In the genomic region with DNA sequence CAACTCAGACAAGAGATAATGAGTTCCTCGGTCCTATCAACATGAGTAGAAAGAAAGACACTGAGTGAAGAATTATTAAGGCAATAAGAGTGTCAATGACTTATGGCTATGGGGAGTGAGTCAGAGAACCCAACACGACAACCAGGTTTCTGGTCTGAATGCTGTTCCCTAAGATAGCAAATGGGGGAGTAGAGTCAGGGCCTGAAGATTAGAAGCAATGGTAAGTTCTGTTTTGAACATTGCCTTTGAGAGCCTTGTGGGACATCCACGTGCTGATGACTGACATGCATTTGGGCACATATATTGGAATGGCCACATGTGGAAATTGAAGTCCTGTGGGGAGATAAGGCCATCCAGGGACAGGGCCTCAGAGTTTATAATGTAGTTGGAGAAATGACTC, we compare ENCODE assay signal across 22 cellular contexts.
DNase-seq lines count a peak whose midpoint lies in the region; ATAC-seq and TF ChIP-seq lines count a peak whose summit lies in the region.
"Had no signal": no experiment of that assay in that cellular context is flagged by ENCODE, and none has a peak within 500 bp of the region (broad histone marks: within the 10 kb centered on the region; RNA-seq: fewer than 3 reads in every experiment).

No MANE protein-coding gene starts in this region.

- no peak for ATAC-seq in IMR-90 (ENCODE audit: low read depth)
- ATAC-seq: A549; CD8-positive, alpha-beta T cell; GM12878 had no signal

- H2BK5ac ChIP-seq in IMR-90 (ENCODE audit: low read depth, low read length, poor library complexity, severe bottlenecking) (peak overlapping the region; percentile 7), mesenchymal stem cell (ENCODE audit: low read depth, low read length, poor library complexity, severe bottlenecking) (no peak overlapping the region)

- H3K14ac ChIP-seq in IMR-90 (replicated peaks; ENCODE audit: low read depth, low read length) (peak overlapping the region; percentile 84), mesenchymal stem cell (ENCODE audit: low read length in 2 of 2) (no peak overlapping the region)

- peak overlapping the region; percentile 95 for H2BK20ac ChIP-seq in IMR-90 (ENCODE audit: low read depth, low read length)

- BruUV-seq in IMR-90 (replicated peaks; lab: Mats Ljungman, UMichigan), result no TSS peak

- dilution Hi-C loops in IMR-90 (cut with HindIII; ENCODE audit: low sequenced_read_pairs, unreplicated experiment), result no loop called here

- peaks cover 4% of the 10 kb centered on the region; the same call in 1 of the 2 replicates for H3K9me3 ChIP-seq in IMR-90 (ENCODE audit: control insufficient read depth, insufficient read depth, low read length)
- H3K9me3 ChIP-seq in mesenchymal stem cell (ENCODE audit: control insufficient read depth, low read length), result no peaks in the 10 kb centered on the region
- H3K9me3 ChIP-seq: Caco-2 had no signal

- H2BK15ac ChIP-seq in IMR-90 (ENCODE audit: low read depth, low read length) (peak overlapping the region; percentile 91; the same call in 2 of the 3 replicates), mesenchymal stem cell (ENCODE audit: low read depth, poor library complexity, severe bottlenecking) (no peak overlapping the region)

- TF ChIP-seq RAD21 in IMR-90 (IDR thresholded peaks at IDR 0.05; ENCODE audit: low read length), result no peak

- POLR2A ChIA-PET in IMR-90 (lab: Charles Lee; ENCODE audit: unreplicated experiment), result no interaction called here

- no peak for DNase-seq in IMR-90
- peak; percentile 21 for DNase-seq in OCI-M1 (lab: John Stamatoyannopoulos, UW)
- DNase-seq in mesenchymal stem cell, result no peak
- DNase-seq in A172 (ENCODE audit: low spot score), result no peak
- DNase-seq in D341Med (ENCODE audit: low spot score), result no peak
- DNase-seq: 8988T; AML-193; Caco-2; Calu3; CD4-positive, alpha-beta T cell; CD8-positive, alpha-beta T cell; DMS 273 treated with DMSO at 0.1 percent for 48 hours; DMS153; DMS53; DMS79; DND-41; EL; GDM1 had no signal

- intact Hi-C loops in IMR-90 (cut with micrococcal nuclease), result loop anchor here (5.0 kb wide), 1 partner anchor 128 kb away; no protein-coding TSS in a partner anchor

- 94% methylated on average over 2 of the region's 3 CpGs; no CpG with 5 or more reads in 1 of the 2 experiments for WGBS in IMR-90 (ENCODE audit: extremely low coverage in 2 of 2, insufficient read length in 1 of 2), 2 experiments
- WGBS in mesenchymal stem cell, result 71% methylated on average over 3 of the region's 3 CpGs

- H3K79me1 ChIP-seq in IMR-90 (ENCODE audit: low read depth in 1 of 2, low read length in 2 of 2) (no peaks in the 10 kb centered on the region; a peak in 1 of 4 replicates), mesenchymal stem cell (replicated peaks; ENCODE audit: low read length, poor library complexity, severe bottlenecking) (no peaks in the 10 kb centered on the region)

- H3K23ac ChIP-seq in IMR-90 (ENCODE audit: low read depth, low read length), result peak overlapping the region; percentile 54; the same call in 1 of the 2 replicates
- H3K23ac ChIP-seq in mesenchymal stem cell (ENCODE audit: low read length in 2 of 2), result no peak overlapping the region

- H3K4me2 ChIP-seq in IMR-90 (ENCODE audit: low read depth, low read length) (no peak overlapping the region), mesenchymal stem cell (ENCODE audit: low read length, poor library complexity, severe bottlenecking) (no peak overlapping the region)
- H3K4me2 ChIP-seq: A549; BLaER1 treated with 17β-estradiol and CSF1 and Interleukin-3, amounts not matched to agents 10 nM and 100 nM had no signal

- H2AK5ac ChIP-seq in IMR-90 (ENCODE audit: low read depth, low read length) (peak overlapping the region; percentile 88), mesenchymal stem cell (ENCODE audit: low read length, severe bottlenecking) (no peak overlapping the region)

- H4K5ac ChIP-seq in IMR-90 (ENCODE audit: low read depth, low read length), result peak overlapping the region; percentile 75

- no peaks in the 10 kb centered on the region for H4K20me1 ChIP-seq in IMR-90 (ENCODE audit: insufficient read depth, low read length)
- H4K20me1 ChIP-seq: BLaER1 treated with 17β-estradiol and CSF1 and Interleukin-3, amounts not matched to agents 10 nM and 100 nM had no signal

- H4K91ac ChIP-seq in IMR-90 (ENCODE audit: insufficient read depth, low read depth, low read length), result peak overlapping the region; percentile 85
- no peak overlapping the region for H4K91ac ChIP-seq in mesenchymal stem cell (ENCODE audit: low read length)

- H2BK12ac ChIP-seq in mesenchymal stem cell (ENCODE audit: low read length in 2 of 2), result peak overlapping the region; percentile 29 to 44

- H3K4me1 ChIP-seq in IMR-90 (ENCODE audit: control insufficient read depth, insufficient read depth, low read length), result peaks cover 31% of the 10 kb centered on the region
- H3K4me1 ChIP-seq in mesenchymal stem cell (ENCODE audit: control insufficient read depth, insufficient read depth, low read depth, low read length), result no peaks in the 10 kb centered on the region

- H3K9ac ChIP-seq in IMR-90 (ENCODE audit: low read depth, low read length) (no peak overlapping the region), mesenchymal stem cell (ENCODE audit: low read length) (no peak overlapping the region)
- H3K9ac ChIP-seq: BLaER1 treated with 17β-estradiol and CSF1 and Interleukin-3, amounts not matched to agents 10 nM and 100 nM had no signal

- no peak overlapping the region for H3K56ac ChIP-seq in IMR-90 (ENCODE audit: extremely low read depth, insufficient read depth, low read length)

- no peak for TF ChIP-seq CTCF in IMR-90 (conservative IDR thresholded peaks at IDR 0.05; ENCODE audit: low read depth, low read length)

- no peak overlapping the region for H2AK9ac ChIP-seq in IMR-90 (replicated peaks; ENCODE audit: low read depth, low read length, poor library complexity)

- H3K27me3 ChIP-seq in IMR-90 (ENCODE audit: control insufficient read depth, insufficient read depth, low read length), result no peaks in the 10 kb centered on the region
- H3K27me3 ChIP-seq in mesenchymal stem cell (ENCODE audit: control insufficient read depth in 1 of 2, insufficient read depth in 1 of 2, low read length in 2 of 2), result no peaks in the 10 kb centered on the region
- H3K27me3 ChIP-seq: BLaER1 treated with 17β-estradiol and CSF1 and Interleukin-3, amounts not matched to agents 10 nM and 100 nM had no signal

- H3K4me3 ChIP-seq in IMR-90 (ENCODE audit: insufficient read depth, low read depth, low read length) (no peak overlapping the region), mesenchymal stem cell (ENCODE audit: insufficient read depth in 1 of 2, low read depth in 1 of 2, low read length in 2 of 2) (no peak overlapping the region)
- H3K4me3 ChIP-seq: A549; BLaER1 treated with 17β-estradiol and CSF1 and Interleukin-3, amounts not matched to agents 10 nM and 100 nM; GM12878 had no signal

- no peak overlapping the region; the same call in 1 of the 2 replicates for H3K27ac ChIP-seq in IMR-90 (ENCODE audit: insufficient read depth, low read length)
- no peak overlapping the region for H3K27ac ChIP-seq in mesenchymal stem cell (ENCODE audit: low read length, poor library complexity, severe bottlenecking)
- H3K27ac ChIP-seq: BLaER1 treated with 17β-estradiol and CSF1 and Interleukin-3, amounts not matched to agents 10 nM and 100 nM; C4-2B had no signal

- H3K18ac ChIP-seq in IMR-90 (ENCODE audit: low read depth, low read length), result peak overlapping the region; percentile 100
- peak overlapping the region in 1 of 2 experiments; percentile 69 for H3K18ac ChIP-seq in mesenchymal stem cell (ENCODE audit: low read depth in 1 of 2, low read length in 2 of 2)

- H4K8ac ChIP-seq in IMR-90 (ENCODE audit: low read depth in 2 of 2, low read length in 2 of 2) (peak overlapping the region; percentile 48 to 86), mesenchymal stem cell (ENCODE audit: low read length) (no peak overlapping the region)

- H2AFZ ChIP-seq in IMR-90 (replicated peaks; ENCODE audit: low read length, poor library complexity), result no peak overlapping the region
- no peak overlapping the region for H2AFZ ChIP-seq in mesenchymal stem cell (ENCODE audit: low read depth, low read length)

- H2BK120ac ChIP-seq in IMR-90 (ENCODE audit: low read depth, low read length) (peak overlapping the region; percentile 86), mesenchymal stem cell (ENCODE audit: low read depth, low read length) (no peak overlapping the region)

- CTCF ChIA-PET in IMR-90 (lab: Yijun Ruan, JAX), result interaction anchor here (1.1 kb wide), 1 partner anchor 10 kb away, joined by 4 read pairs; no protein-coding TSS in a partner anchor

- TF ChIP-seq POLR2A in IMR-90 (IDR thresholded peaks at IDR 0.05; ENCODE audit: low read depth, low read length), result no peak

- H3K9me1 ChIP-seq in IMR-90 (ENCODE audit: insufficient read depth, low read length), result peaks cover 20% of the 10 kb centered on the region

- in situ Hi-C loops in IMR-90 (cut with MboI; ENCODE audit: low sequenced_read_pairs), result no loop called here

- no peaks in the 10 kb centered on the region for H3K36me3 ChIP-seq in IMR-90 (ENCODE audit: control insufficient read depth, insufficient read depth, low read length)
- H3K36me3 ChIP-seq in mesenchymal stem cell (ENCODE audit: control insufficient read depth in 1 of 2, insufficient read depth in 2 of 2, low read depth in 1 of 2, low read length in 2 of 2), result no peaks in the 10 kb centered on the region
- H3K36me3 ChIP-seq: BLaER1 treated with 17β-estradiol and CSF1 and Interleukin-3, amounts not matched to agents 10 nM and 100 nM had no signal

- H3K4ac ChIP-seq in IMR-90 (ENCODE audit: low read depth, low read length) (peak overlapping the region; percentile 94), mesenchymal stem cell (ENCODE audit: low read depth in 1 of 2, low read length in 2 of 2) (peak overlapping the region in 1 of 2 experiments; percentile 47)

TF ChIP-seq in IMR-90, 13 proteins besides CTCF, POLR2A, EP300 and RAD21:
- TF ChIP-seq BHLHE40 (IDR thresholded peaks at IDR 0.05; ENCODE audit: low read depth, low read length) (no peak), MAZ (IDR thresholded peaks at IDR 0.05; ENCODE audit: borderline replicate concordance, low read depth, low read length) (no peak), RFX5 (IDR thresholded peaks at IDR 0.05; ENCODE audit: low read depth, low read length) (no peak), CEBPB (IDR thresholded peaks at IDR 0.05; ENCODE audit: low read depth, low read length) (no peak)
